2 cellular contexts compared by ENCODE assay signal in genomic region chr10:94680544-94680943, GRCh38.
TF ChIP-seq lines count a peak whose summit lies in the region.

No MANE protein-coding gene starts in this region.

TF ChIP-seq in WTC11, 78 proteins besides CTCF, POLR2A, EP300 and RAD21:
- TF ChIP-seq, protein P1, sequence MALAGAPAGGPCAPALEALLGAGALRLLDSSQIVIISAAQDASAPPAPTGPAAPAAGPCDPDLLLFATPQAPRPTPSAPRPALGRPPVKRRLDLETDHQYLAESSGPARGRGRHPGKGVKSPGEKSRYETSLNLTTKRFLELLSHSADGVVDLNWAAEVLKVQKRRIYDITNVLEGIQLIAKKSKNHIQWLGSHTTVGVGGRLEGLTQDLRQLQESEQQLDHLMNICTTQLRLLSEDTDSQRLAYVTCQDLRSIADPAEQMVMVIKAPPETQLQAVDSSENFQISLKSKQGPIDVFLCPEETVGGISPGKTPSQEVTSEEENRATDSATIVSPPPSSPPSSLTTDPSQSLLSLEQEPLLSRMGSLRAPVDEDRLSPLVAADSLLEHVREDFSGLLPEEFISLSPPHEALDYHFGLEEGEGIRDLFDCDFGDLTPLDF (CRISPR knock-in tag; IDR thresholded peaks at IDR 0.05), result no peak
- TF ChIP-seq KAT7 (CRISPR knock-in tag; IDR thresholded peaks at IDR 0.05; ENCODE audit: borderline replicate concordance), result no peak
- peak; percentile 92 for TF ChIP-seq GABPB1 (CRISPR knock-in tag; IDR thresholded peaks at IDR 0.05)
TF ChIP-seq in WTC11: peak in this region for 1.

TF ChIP-seq in HepG2, 621 proteins besides CTCF, POLR2A, EP300 and RAD21 (continued from another document and continues in another):
- TF ChIP-seq HOMEZ (CRISPR knock-in tag; IDR thresholded peaks at IDR 0.05; ENCODE audit: low read depth) (peak; percentile 92; the same call in 1 of the 2 replicates), HOXA3 (CRISPR knock-in tag; IDR thresholded peaks at IDR 0.05) (peak; percentile 80), RFX1 (IDR thresholded peaks at IDR 0.05) (no peak), ZNF781 (CRISPR knock-in tag; IDR thresholded peaks at IDR 0.05; ENCODE audit: borderline replicate concordance, not compliant biosample characterization) (no peak), ZFY (CRISPR knock-in tag; IDR thresholded peaks at IDR 0.05) (no peak), BCL6 (CRISPR knock-in tag; IDR thresholded peaks at IDR 0.05) (peak; percentile 75), MLXIP (CRISPR knock-in tag; IDR thresholded peaks at IDR 0.05; ENCODE audit: borderline replicate concordance) (no peak), MAFK (conservative IDR thresholded peaks at IDR 0.05 in 1 of 2, IDR thresholded peaks at IDR 0.05 in 1 of 2; ENCODE audit: low read length in 2 of 2) (no peak), GFI1 (CRISPR knock-in tag; IDR thresholded peaks at IDR 0.05; ENCODE audit: borderline replicate concordance) (peak; percentile 63), HDAC2 (CRISPR knock-in tag; IDR thresholded peaks at IDR 0.05) (peak; percentile 29; the same call in 1 of the 2 replicates), SRF (IDR thresholded peaks at IDR 0.05; ENCODE audit: low read depth, low read length) (no peak), ZNF850 (CRISPR knock-in tag; conservative IDR thresholded peaks at IDR 0.05) (no peak), ERF (CRISPR knock-in tag; IDR thresholded peaks at IDR 0.05) (no peak), MED1 (CRISPR knock-in tag; IDR thresholded peaks at IDR 0.05) (0 out of 2 replicates have a peak, but pooled peaks have one; percentile 14), ZNF652 (CRISPR knock-in tag; IDR thresholded peaks at IDR 0.05; ENCODE audit: borderline replicate concordance, low read depth) (no peak), SP5 (CRISPR knock-in tag; IDR thresholded peaks at IDR 0.05; ENCODE audit: borderline replicate concordance, low read depth) (no peak), USF2 (IDR thresholded peaks at IDR 0.05; ENCODE audit: low read depth, low read length) (no peak), USF2 (CRISPR knock-in tag; IDR thresholded peaks at IDR 0.05; ENCODE audit: borderline replicate concordance) (no peak), RXRB (CRISPR knock-in tag; IDR thresholded peaks at IDR 0.05; ENCODE audit: borderline replicate concordance) (peak; percentile 51; the same call in 1 of the 2 replicates), ZNF674 (CRISPR knock-in tag; IDR thresholded peaks at IDR 0.05; ENCODE audit: low read depth) (no peak), GATAD2A (CRISPR knock-in tag; IDR thresholded peaks at IDR 0.05) (peak; percentile 87), HDAC1 (CRISPR knock-in tag; IDR thresholded peaks at IDR 0.05) (no peak), ZBTB1 (CRISPR knock-in tag; IDR thresholded peaks at IDR 0.05; ENCODE audit: borderline replicate concordance) (no peak), LCORL (IDR thresholded peaks at IDR 0.05) (peak; percentile 44; the same call in 1 of the 2 replicates), LCORL (CRISPR knock-in tag; IDR thresholded peaks at IDR 0.05) (no peak), FOXK2 (IDR thresholded peaks at IDR 0.05) (no peak), MLLT10 (CRISPR knock-in tag; IDR thresholded peaks at IDR 0.05) (no peak), ZMYM4 (CRISPR knock-in tag; IDR thresholded peaks at IDR 0.05) (0 out of 2 replicates have a peak, but pooled peaks have one; percentile 31), HNF4G (IDR thresholded peaks at IDR 0.05; ENCODE audit: borderline replicate concordance, low read depth, low read length) (peak; percentile 64; the same call in 1 of the 2 replicates), HNF4G (CRISPR knock-in tag; IDR thresholded peaks at IDR 0.05; ENCODE audit: borderline replicate concordance, low read depth) (no peak)
- TF ChIP-seq, protein P2, sequence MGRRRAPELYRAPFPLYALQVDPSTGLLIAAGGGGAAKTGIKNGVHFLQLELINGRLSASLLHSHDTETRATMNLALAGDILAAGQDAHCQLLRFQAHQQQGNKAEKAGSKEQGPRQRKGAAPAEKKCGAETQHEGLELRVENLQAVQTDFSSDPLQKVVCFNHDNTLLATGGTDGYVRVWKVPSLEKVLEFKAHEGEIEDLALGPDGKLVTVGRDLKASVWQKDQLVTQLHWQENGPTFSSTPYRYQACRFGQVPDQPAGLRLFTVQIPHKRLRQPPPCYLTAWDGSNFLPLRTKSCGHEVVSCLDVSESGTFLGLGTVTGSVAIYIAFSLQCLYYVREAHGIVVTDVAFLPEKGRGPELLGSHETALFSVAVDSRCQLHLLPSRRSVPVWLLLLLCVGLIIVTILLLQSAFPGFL (CRISPR knock-in tag; IDR thresholded peaks at IDR 0.05), result no peak
- TF ChIP-seq, protein P3, sequence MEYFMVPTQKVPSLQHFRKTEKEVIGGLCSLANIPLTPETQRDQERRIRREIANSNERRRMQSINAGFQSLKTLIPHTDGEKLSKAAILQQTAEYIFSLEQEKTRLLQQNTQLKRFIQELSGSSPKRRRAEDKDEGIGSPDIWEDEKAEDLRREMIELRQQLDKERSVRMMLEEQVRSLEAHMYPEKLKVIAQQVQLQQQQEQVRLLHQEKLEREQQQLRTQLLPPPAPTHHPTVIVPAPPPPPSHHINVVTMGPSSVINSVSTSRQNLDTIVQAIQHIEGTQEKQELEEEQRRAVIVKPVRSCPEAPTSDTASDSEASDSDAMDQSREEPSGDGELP (IDR thresholded peaks at IDR 0.05; ENCODE audit: borderline replicate concordance, low read depth), result no peak
- TF ChIP-seq, protein P4, sequence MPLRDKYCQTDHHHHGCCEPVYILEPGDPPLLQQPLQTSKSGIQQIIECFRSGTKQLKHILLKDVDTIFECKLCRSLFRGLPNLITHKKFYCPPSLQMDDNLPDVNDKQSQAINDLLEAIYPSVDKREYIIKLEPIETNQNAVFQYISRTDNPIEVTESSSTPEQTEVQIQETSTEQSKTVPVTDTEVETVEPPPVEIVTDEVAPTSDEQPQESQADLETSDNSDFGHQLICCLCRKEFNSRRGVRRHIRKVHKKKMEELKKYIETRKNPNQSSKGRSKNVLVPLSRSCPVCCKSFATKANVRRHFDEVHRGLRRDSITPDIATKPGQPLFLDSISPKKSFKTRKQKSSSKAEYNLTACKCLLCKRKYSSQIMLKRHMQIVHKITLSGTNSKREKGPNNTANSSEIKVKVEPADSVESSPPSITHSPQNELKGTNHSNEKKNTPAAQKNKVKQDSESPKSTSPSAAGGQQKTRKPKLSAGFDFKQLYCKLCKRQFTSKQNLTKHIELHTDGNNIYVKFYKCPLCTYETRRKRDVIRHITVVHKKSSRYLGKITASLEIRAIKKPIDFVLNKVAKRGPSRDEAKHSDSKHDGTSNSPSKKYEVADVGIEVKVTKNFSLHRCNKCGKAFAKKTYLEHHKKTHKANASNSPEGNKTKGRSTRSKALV (CRISPR knock-in tag; IDR thresholded peaks at IDR 0.05), result no peak
- TF ChIP-seq, protein P5, sequence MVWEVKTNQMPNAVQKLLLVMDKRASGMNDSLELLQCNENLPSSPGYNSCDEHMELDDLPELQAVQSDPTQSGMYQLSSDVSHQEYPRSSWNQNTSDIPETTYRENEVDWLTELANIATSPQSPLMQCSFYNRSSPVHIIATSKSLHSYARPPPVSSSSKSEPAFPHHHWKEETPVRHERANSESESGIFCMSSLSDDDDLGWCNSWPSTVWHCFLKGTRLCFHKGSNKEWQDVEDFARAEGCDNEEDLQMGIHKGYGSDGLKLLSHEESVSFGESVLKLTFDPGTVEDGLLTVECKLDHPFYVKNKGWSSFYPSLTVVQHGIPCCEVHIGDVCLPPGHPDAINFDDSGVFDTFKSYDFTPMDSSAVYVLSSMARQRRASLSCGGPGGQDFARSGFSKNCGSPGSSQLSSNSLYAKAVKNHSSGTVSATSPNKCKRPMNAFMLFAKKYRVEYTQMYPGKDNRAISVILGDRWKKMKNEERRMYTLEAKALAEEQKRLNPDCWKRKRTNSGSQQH (CRISPR knock-in tag; IDR thresholded peaks at IDR 0.05; ENCODE audit: low read depth), result no peak
- TF ChIP-seq, protein P6, sequence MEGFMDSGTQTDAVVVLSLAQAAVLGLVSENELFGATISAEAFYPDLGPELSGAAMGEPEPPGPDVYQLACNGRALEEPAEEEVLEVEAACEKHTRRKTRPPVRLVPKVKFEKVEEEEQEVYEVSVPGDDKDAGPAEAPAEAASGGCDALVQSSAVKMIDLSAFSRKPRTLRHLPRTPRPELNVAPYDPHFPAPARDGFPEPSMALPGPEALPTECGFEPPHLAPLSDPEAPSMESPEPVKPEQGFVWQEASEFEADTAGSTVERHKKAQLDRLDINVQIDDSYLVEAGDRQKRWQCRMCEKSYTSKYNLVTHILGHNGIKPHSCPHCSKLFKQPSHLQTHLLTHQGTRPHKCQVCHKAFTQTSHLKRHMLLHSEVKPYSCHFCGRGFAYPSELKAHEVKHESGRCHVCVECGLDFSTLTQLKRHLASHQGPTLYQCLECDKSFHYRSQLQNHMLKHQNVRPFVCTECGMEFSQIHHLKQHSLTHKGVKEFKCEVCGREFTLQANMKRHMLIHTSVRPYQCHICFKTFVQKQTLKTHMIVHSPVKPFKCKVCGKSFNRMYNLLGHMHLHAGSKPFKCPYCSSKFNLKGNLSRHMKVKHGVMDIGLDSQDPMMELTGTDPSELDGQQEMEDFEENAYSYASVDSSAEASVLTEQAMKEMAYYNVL (CRISPR knock-in tag; IDR thresholded peaks at IDR 0.05; ENCODE audit: borderline replicate concordance), result no peak
- TF ChIP-seq, protein P7, sequence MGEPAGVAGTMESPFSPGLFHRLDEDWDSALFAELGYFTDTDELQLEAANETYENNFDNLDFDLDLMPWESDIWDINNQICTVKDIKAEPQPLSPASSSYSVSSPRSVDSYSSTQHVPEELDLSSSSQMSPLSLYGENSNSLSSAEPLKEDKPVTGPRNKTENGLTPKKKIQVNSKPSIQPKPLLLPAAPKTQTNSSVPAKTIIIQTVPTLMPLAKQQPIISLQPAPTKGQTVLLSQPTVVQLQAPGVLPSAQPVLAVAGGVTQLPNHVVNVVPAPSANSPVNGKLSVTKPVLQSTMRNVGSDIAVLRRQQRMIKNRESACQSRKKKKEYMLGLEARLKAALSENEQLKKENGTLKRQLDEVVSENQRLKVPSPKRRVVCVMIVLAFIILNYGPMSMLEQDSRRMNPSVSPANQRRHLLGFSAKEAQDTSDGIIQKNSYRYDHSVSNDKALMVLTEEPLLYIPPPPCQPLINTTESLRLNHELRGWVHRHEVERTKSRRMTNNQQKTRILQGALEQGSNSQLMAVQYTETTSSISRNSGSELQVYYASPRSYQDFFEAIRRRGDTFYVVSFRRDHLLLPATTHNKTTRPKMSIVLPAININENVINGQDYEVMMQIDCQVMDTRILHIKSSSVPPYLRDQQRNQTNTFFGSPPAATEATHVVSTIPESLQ (CRISPR knock-in tag; conservative IDR thresholded peaks at IDR 0.05), result no peak
- TF ChIP-seq, protein P8, sequence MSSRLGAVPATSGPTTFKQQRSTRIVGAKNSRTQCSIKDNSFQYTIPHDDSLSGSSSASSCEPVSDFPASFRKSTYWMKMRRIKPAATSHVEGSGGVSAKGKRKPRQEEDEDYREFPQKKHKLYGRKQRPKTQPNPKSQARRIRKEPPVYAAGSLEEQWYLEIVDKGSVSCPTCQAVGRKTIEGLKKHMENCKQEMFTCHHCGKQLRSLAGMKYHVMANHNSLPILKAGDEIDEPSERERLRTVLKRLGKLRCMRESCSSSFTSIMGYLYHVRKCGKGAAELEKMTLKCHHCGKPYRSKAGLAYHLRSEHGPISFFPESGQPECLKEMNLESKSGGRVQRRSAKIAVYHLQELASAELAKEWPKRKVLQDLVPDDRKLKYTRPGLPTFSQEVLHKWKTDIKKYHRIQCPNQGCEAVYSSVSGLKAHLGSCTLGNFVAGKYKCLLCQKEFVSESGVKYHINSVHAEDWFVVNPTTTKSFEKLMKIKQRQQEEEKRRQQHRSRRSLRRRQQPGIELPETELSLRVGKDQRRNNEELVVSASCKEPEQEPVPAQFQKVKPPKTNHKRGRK (CRISPR knock-in tag; IDR thresholded peaks at IDR 0.05), result no peak
- TF ChIP-seq, protein P9, sequence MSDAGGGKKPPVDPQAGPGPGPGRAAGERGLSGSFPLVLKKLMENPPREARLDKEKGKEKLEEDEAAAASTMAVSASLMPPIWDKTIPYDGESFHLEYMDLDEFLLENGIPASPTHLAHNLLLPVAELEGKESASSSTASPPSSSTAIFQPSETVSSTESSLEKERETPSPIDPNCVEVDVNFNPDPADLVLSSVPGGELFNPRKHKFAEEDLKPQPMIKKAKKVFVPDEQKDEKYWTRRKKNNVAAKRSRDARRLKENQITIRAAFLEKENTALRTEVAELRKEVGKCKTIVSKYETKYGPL (CRISPR knock-in tag; IDR thresholded peaks at IDR 0.05), result no peak
